16 cellular contexts compared by ENCODE assay signal in the genomic region with DNA sequence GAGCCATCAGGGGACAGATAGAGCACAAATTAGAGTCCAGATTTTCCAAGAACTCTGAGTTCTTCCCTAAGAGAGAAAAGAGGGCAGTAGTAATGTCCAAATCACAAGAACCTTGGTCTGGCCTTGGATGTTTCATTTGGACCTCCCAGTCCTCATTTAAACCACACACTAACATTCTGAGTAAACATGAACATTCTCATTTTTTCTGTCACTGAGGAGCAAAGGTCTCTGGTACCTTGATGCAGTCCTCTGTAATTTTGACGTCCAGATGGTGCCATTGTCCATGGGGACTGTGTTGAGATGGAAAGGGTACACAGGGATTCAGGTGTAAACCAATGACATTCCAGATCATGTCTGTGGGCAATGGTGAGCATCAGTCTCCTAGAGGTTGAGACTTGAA.
"Had no signal": no experiment of that assay in that cellular context is flagged by ENCODE, and none has a peak within 500 bp of the region (broad histone marks: within the 10 kb centered on the region; RNA-seq: fewer than 3 reads in every experiment).

No MANE protein-coding gene starts in this region.

- H2AFZ ChIP-seq: neural progenitor cell had no signal

- H3K4me2 ChIP-seq: neural progenitor cell had no signal

- H3K4me1 ChIP-seq: left lung, neural progenitor cell had no signal

- H3K9me3 ChIP-seq: esophagus squamous epithelium, left lung, spleen had no signal

- H3K9ac ChIP-seq: neural progenitor cell had no signal

- H3K4me3 ChIP-seq: esophagus squamous epithelium, left lung, neural progenitor cell, spleen had no signal

- H3K27me3 ChIP-seq: esophagus squamous epithelium, left lung had no signal

- H3K36me3 ChIP-seq: esophagus squamous epithelium, left lung, neural progenitor cell, spleen had no signal

- H3K27ac ChIP-seq: left lung, neural progenitor cell had no signal

- FAIRE-seq: bronchial epithelial cell, endothelial cell of umbilical vein, kidney had no signal

- ATAC-seq: activated T-cell treated with anti-CD3 and anti-CD28 coated beads, Interleukin-2, amount 50 U/mL, for 4 hours; stimulated activated naive B cell treated with anti-CD40 and anti-IgM and Interleukin-4, amounts not matched to agents 10 μg/mL and 1 μg/mL and 100 μg/mL, for 72 hours had no signal

- DNase-seq: activated CD4-positive, alpha-beta T cell treated with anti-CD3 and anti-CD28 coated beads, Interleukin-2, amount 10 ng/mL, durations not matched to agents 7 days and 5 days; activated CD8-positive, alpha-beta memory T cell treated with anti-CD3 and anti-CD28 coated beads, Interleukin-2, amount 50 U/mL, for 4 hours; activated naive CD4-positive, alpha-beta T cell treated with anti-CD3 and anti-CD28 coated beads for 36 hours; activated T-cell treated with anti-CD3 and anti-CD28 coated beads, Interleukin-2, amount 50 U/mL, for 4 hours; aorta; effector memory CD4-positive, alpha-beta T cell; esophagus squamous epithelium; glutamatergic neuron; kidney; left lung; right cardiac atrium; spleen; stimulated activated naive B cell treated with anti-CD40 and anti-IgM and Interleukin-4, amounts not matched to agents 10 μg/mL and 1 μg/mL and 100 μg/mL, for 72 hours had no signal
